ENCODE assay signal across 12 cellular contexts in genomic region chr4:53478671-53479456, GRCh38.
A peak's percentile ranks its signal among the peaks of the same experiment; 100 is the strongest.
DNase-seq lines count a peak whose midpoint lies in the region; ATAC-seq and TF ChIP-seq lines count a peak whose summit lies in the region.
"Had no signal": no experiment of that assay in that cellular context is flagged by ENCODE, and none has a peak within 500 bp of the region (broad histone marks: within the 10 kb centered on the region; RNA-seq: fewer than 3 reads in every experiment).

No MANE protein-coding gene starts in this region.

- H3K4me1 ChIP-seq in PC-9 (replicated peaks; ENCODE audit: insufficient read depth): peaks cover 11% of the 10 kb centered on the region
- no peaks in the 10 kb centered on the region for H3K4me1 ChIP-seq in BE2C
- no peaks in the 10 kb centered on the region for H3K4me1 ChIP-seq in tibial artery
- H3K4me1 ChIP-seq: sigmoid colon had no signal

- no peak overlapping the region for H2AFZ ChIP-seq in PC-9

- ATAC-seq in GM19463 (IDR thresholded peaks at IDR 0.05; ENCODE audit: unreplicated experiment): no peak
- ATAC-seq: activated CD8-positive, alpha-beta memory T cell treated with anti-CD3 and anti-CD28 coated beads, Interleukin-2, amount 10 ng/mL, durations not matched to agents 7 days and 5 days had no signal

- H3K9me2 ChIP-seq in PC-9 (ENCODE audit: insufficient read depth): no peaks in the 10 kb centered on the region

- no peaks in the 10 kb centered on the region for H3K27me3 ChIP-seq in PC-9 (ENCODE audit: insufficient read depth, low read depth)
- no peaks in the 10 kb centered on the region for H3K27me3 ChIP-seq in BE2C
- H3K27me3 ChIP-seq in tibial artery: no peaks in the 10 kb centered on the region
- H3K27me3 ChIP-seq: sigmoid colon had no signal

- BruUV-seq in PC-9 (replicated peaks; lab: Mats Ljungman, UMichigan): no TSS peak

- no peak for TF ChIP-seq CTCF in PC-9 (conservative IDR thresholded peaks at IDR 0.05)
- TF ChIP-seq CTCF in BE2C (IDR thresholded peaks at IDR 0.05; ENCODE audit: low read depth, low read length): no peak
- no peak for TF ChIP-seq CTCF in tibial artery (IDR thresholded peaks at IDR 0.05)

- no peaks in the 10 kb centered on the region for H3K79me2 ChIP-seq in PC-9 (ENCODE audit: low read depth)

- intact Hi-C loops in PC-9 (cut with micrococcal nuclease; ENCODE audit: unreplicated experiment): loop anchor here (10.0 kb wide), 1 partner anchor 126 kb away; no protein-coding TSS in a partner anchor
- intact Hi-C loops in tibial artery (cut with DNase I; ENCODE audit: low total_unique reads): no loop called here

- CTCF ChIA-PET in PC-9 (lab: Charles Lee): no interaction called here

- DNase-seq in ELR (ENCODE audit: low read depth): peak; percentile 80
- peak in 1 of 2 experiments; percentile 55 for DNase-seq in PC-9
- DNase-seq in epithelial cell of prostate (ENCODE audit: low read depth, low spot score): peak; percentile 58
- peak; percentile 26 for DNase-seq in putamen (ENCODE audit: low spot score)
- DNase-seq in BE2C: no peak
- no peak for DNase-seq in tibial artery
- no peak for DNase-seq in hypothalamus (lab: John Stamatoyannopoulos, UW)
- DNase-seq: activated CD8-positive, alpha-beta memory T cell treated with anti-CD3 and anti-CD28 coated beads, Interleukin-2, amount 10 ng/mL, durations not matched to agents 7 days and 5 days; activated naive CD8-positive, alpha-beta T cell treated with anti-CD3 and anti-CD28 coated beads for 36 hours; NCI-H187 treated with DMSO at 0.1 percent for 48 hours; sigmoid colon had no signal

- POLR2A ChIA-PET in PC-9 (lab: Charles Lee; ENCODE audit: unreplicated experiment): no interaction called here

- no peak overlapping the region for H3K4me2 ChIP-seq in PC-9

- H3K4me3 ChIP-seq in PC-9 (no peak overlapping the region), BE2C (ENCODE audit: low read depth, low read length) (no peak overlapping the region), tibial artery (no peak overlapping the region)
- H3K4me3 ChIP-seq: sigmoid colon had no signal

- H3K9me3 ChIP-seq in PC-9 (ENCODE audit: insufficient read depth, low read depth) (no peaks in the 10 kb centered on the region), BE2C (no peaks in the 10 kb centered on the region), tibial artery (no peaks in the 10 kb centered on the region)
- H3K9me3 ChIP-seq: sigmoid colon had no signal

- H4K20me1 ChIP-seq in PC-9 (ENCODE audit: insufficient read depth): no peaks in the 10 kb centered on the region

- H3K27ac ChIP-seq in PC-9 (peak overlapping the region; percentile 49), epithelial cell of prostate (peak overlapping the region; percentile 74), tibial artery (no peak overlapping the region)
- H3K27ac ChIP-seq: sigmoid colon had no signal

- H3F3A ChIP-seq in PC-9 (ENCODE audit: insufficient read depth, low read depth): 0 out of 2 replicates have a peak, but pooled peaks cover 5% of the 10 kb centered on the region

- H3K36me3 ChIP-seq in PC-9 (ENCODE audit: low read depth): no peaks in the 10 kb centered on the region
- no peaks in the 10 kb centered on the region for H3K36me3 ChIP-seq in BE2C
- H3K36me3 ChIP-seq in tibial artery: no peaks in the 10 kb centered on the region
- H3K36me3 ChIP-seq: sigmoid colon had no signal

Comparison
In these comparisons a context has a peak if more than half of its experiments do, and no peak if none do; other contexts are left out.
1. DNase-seq: peak in ELR (single experiment), epithelial cell of prostate (single experiment) and putamen (single experiment); none in BE2C (single experiment), tibial artery (0 of 2) and hypothalamus (0 of 51).
2. H3K27ac ChIP-seq: peak in PC-9 (single experiment) and epithelial cell of prostate (single experiment); none in tibial artery (0 of 2).